ENCODE assay signal across 7 cellular contexts in the genomic region with DNA sequence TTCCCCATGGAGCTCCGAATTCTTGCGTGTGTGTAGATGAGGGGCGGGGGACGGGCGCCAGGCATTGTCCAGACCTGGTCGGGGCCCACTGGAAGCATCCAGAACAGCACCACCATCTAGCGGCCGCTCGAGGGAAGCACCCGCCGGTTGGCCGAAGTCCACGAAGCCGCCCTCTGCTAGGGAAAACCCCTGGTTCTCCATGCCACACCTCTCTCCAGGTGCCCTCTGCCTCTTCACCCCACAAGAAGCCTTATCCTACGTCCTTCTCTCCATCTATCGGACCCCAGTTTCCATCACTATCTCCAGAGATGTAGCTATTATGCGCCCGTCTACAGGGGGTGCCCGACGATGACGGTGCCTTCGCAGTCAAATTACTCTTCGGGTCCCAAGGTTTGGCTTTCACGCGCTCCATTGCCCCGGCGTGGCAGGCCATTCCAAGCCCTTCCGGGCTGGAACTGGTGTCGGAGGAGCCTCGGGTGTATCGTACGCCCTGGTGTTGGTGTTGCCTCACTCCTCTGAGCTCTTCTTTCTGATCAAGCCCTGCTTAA. TPM values are rescaled to one million over a fixed set of nuclear protein-coding genes. Genes with fewer than 3 reads are reported as not detected.
A peak's percentile ranks its signal among the peaks of the same experiment; 100 is the strongest.
DNase-seq lines count a peak whose midpoint lies in the region; ATAC-seq and TF ChIP-seq lines count a peak whose summit lies in the region.

No MANE protein-coding gene starts in this region.

- POLR2A ChIA-PET in WTC11 (lab: Charles Lee), result interaction anchor here (0.5 to 1.9 kb wide), 16 partner anchors 12 to 281 kb away, joined by 3 to 8 read pairs (median 4); partner anchors contain the start of genes ACAP1, MPDU1, SOX15 and TNFSF12

- DNase-seq in NCI-H2171 (lab: John Stamatoyannopoulos, UW), result peak; percentile 76
- peak; percentile 93 for DNase-seq in WTC11 (ENCODE audit: low spot score)
- peak; percentile 87 for DNase-seq in mammary epithelial cell
- peak; percentile 76 to 81 (median 79) for DNase-seq in immature natural killer cell
- DNase-seq in spleen, result peak; percentile 96

- peak overlapping the region; percentile 76 for H3K27ac ChIP-seq in mammary epithelial cell (ENCODE audit: insufficient read depth, low read depth, low read length)
- H3K27ac ChIP-seq in spleen, result peak overlapping the region; percentile 86 to 98 (median 94)

- peak overlapping the region; percentile 97 for H3K27ac Mint-ChIP-seq in WTC11
- peak overlapping the region; percentile 94 to 98 (median 96) for H3K27ac Mint-ChIP-seq in immature natural killer cell

- in situ Hi-C loops in mammary epithelial cell (cut with MboI; ENCODE audit: low sequenced_read_pairs in 2 of 2), result no loop called here

- H3K4me2 ChIP-seq in mammary epithelial cell (ENCODE audit: insufficient read depth, low read depth, low read length), result peak overlapping the region; percentile 93

- peak overlapping the region; percentile 87 for H3K9ac ChIP-seq in mammary epithelial cell (ENCODE audit: insufficient read depth, low read length)

- CTCF ChIA-PET in WTC11 (lab: Charles Lee), result interaction anchor here (0.6 to 3.6 kb wide), 82 partner anchors 9 to 515 kb away, joined by 3 to 81 read pairs (median 6); partner anchors contain the start of genes ACADVL, ACAP1, CD68 and CHRNB1
- CTCF ChIA-PET in mammary epithelial cell (lab: Charles Lee; ENCODE audit: low non-redundant PET), result interaction anchor here (0.6 to 1.2 kb wide), 7 partner anchors 25 to 650 kb away, joined by 3 to 9 read pairs (median 8); no protein-coding TSS in a partner anchor

- peak overlapping the region; percentile 82 for H2AFZ ChIP-seq in mammary epithelial cell (ENCODE audit: low read depth, low read length)

- H3K4me1 Mint-ChIP-seq in WTC11 (peaks cover 53% of the 10 kb centered on the region), immature natural killer cell (peaks cover 29 to 30% of the 10 kb centered on the region in 2 donors)

- peak; percentile 46; the same call in 1 of the 2 replicates for TF ChIP-seq CTCF in WTC11 (IDR thresholded peaks at IDR 0.05)
- TF ChIP-seq CTCF in mammary epithelial cell (conservative IDR thresholded peaks at IDR 0.05 in 1 of 2, IDR thresholded peaks at IDR 0.05 in 1 of 2; ENCODE audit: extremely low read depth in 1 of 2, insufficient read depth in 1 of 2, low read depth in 1 of 2, low read length in 2 of 2), result peak; percentile 64 to 82
- TF ChIP-seq CTCF in spleen (IDR thresholded peaks at IDR 0.05 in 8 of 11, conservative IDR thresholded peaks at IDR 0.05 in 3 of 11), result peak; percentile 75 to 96 (median 86)

- peak; percentile 63 for ATAC-seq in GM18498 (IDR thresholded peaks at IDR 0.05; ENCODE audit: unreplicated experiment)
- peak; percentile 38 for ATAC-seq in HG02981 (IDR thresholded peaks at IDR 0.05; ENCODE audit: unreplicated experiment)
- peak; percentile 65 for ATAC-seq in WTC11

- H3K4me1 ChIP-seq in mammary epithelial cell (ENCODE audit: insufficient read depth, low read length), result peaks cover 40% of the 10 kb centered on the region
- peaks cover 43 to 89% (median 72%) of the 10 kb centered on the region in 6 donors for H3K4me1 ChIP-seq in spleen

- H3K4me3 ChIP-seq in mammary epithelial cell (replicated peaks in 1 of 3; ENCODE audit: insufficient read depth in 1 of 3, low read depth in 2 of 3, low read length in 3 of 3) (peak overlapping the region; percentile 60 to 82 (median 73)), spleen (peak overlapping the region; percentile 75 to 98 (median 95))

- H3K36me3 ChIP-seq in mammary epithelial cell (ENCODE audit: insufficient read depth, low read length) (peaks cover 18% of the 10 kb centered on the region), spleen (peaks cover 5 to 51% (median 29%) of the 10 kb centered on the region in 6 donors)

- dilution Hi-C loops in mammary epithelial cell (cut with HindIII; ENCODE audit: low sequenced_read_pairs), result no loop called here

- peaks cover 43% of the 10 kb centered on the region for H3K79me2 ChIP-seq in mammary epithelial cell (ENCODE audit: insufficient read depth, low read length)

- H3K27me3 Mint-ChIP-seq in WTC11 (ENCODE audit: low read depth), result no peaks in the 10 kb centered on the region
- H3K27me3 Mint-ChIP-seq in immature natural killer cell (ENCODE audit: low read depth in 3 of 3), result peaks cover 13 to 17% (median 15%) of the 10 kb centered on the region in 3 donors

- TF ChIP-seq POLR2A in spleen (IDR thresholded peaks at IDR 0.05), result no peak

- H3K36me3 Mint-ChIP-seq in WTC11 (peaks cover 22% of the 10 kb centered on the region), immature natural killer cell (peaks cover 0 to 4% (median 0%) of the 10 kb centered on the region in 3 donors)

- H4K20me1 ChIP-seq in mammary epithelial cell (ENCODE audit: insufficient read depth, low read length), result no peaks in the 10 kb centered on the region

- no peaks in the 10 kb centered on the region for H3K27me3 ChIP-seq in mammary epithelial cell (ENCODE audit: insufficient read depth, low read length)
- no peaks in the 10 kb centered on the region for H3K27me3 ChIP-seq in spleen (replicated peaks in 1 of 7)

- H3K4me3 Mint-ChIP-seq in WTC11 (peak overlapping the region; percentile 94), immature natural killer cell (peak overlapping the region; percentile 88 to 96 (median 91))

- WGBS in mammary epithelial cell (ENCODE audit: low coverage, missing lambda C conversion rate), result 3% methylated on average over 29 of the region's 32 CpGs
- 0 to 1% (median 1%) methylated on average over 32 of the region's 32 CpGs for WGBS in spleen, 5 donors

- H3K9me3 ChIP-seq in mammary epithelial cell (replicated peaks; ENCODE audit: insufficient read depth, low read length), result no peaks in the 10 kb centered on the region
- no peaks in the 10 kb centered on the region for H3K9me3 ChIP-seq in spleen

- BruUV-seq in mammary epithelial cell (replicated peaks; lab: Mats Ljungman, UMichigan), result TSS peak; percentile 64

- no peaks in the 10 kb centered on the region for H3K9me3 Mint-ChIP-seq in WTC11
- H3K9me3 Mint-ChIP-seq in immature natural killer cell, result no peaks in the 10 kb centered on the region

- intact Hi-C loops in mammary epithelial cell (cut with micrococcal nuclease) (loop anchor here (1.0 to 2.0 kb wide), 10 partner anchors 12 to 281 kb away; partner anchors contain the start of genes POLR2A, TMEM256, TNK1 and WRAP53), spleen (cut with DNase I; ENCODE audit: low total_unique reads) (loop anchor here (5.0 kb wide), 2 partner anchors 44 to 124 kb away; partner anchors contain the start of genes FGF11 and TMEM102)

TF ChIP-seq in WTC11, 78 proteins besides CTCF, POLR2A, EP300 and RAD21 (continues in another document):
- 0 out of 2 replicates have a peak, but pooled peaks have one; percentile 58 for TF ChIP-seq FOXP4 (CRISPR knock-in tag; IDR thresholded peaks at IDR 0.05)

RNA-seq across cellular contexts. Expression of gene SENP3, which starts 0.6 kb away (rescaled TPM):
- 72.2 to 85.4 TPM (median 75.2 TPM) in 3 replicates for total RNA-seq in WTC11 (2021)
- total RNA-seq in mammary epithelial cell, result 10 to 100 TPM; 55.0 to 66.7 TPM
- polyA plus RNA-seq in mammary epithelial cell, result 97.3 TPM
- 156 TPM for polyA minus RNA-seq in mammary epithelial cell
- polyA plus RNA-seq in immature natural killer cell, result 10 to 100 TPM; 17.5 to 19.4 (median 19.0) TPM
- total RNA-seq in spleen, result 10 to 100 TPM; 36.3 to 71.7 (median 42.9) TPM
- 10 to 100 TPM; 43.1 to 52.7 (median 45.6) TPM for polyA plus RNA-seq in spleen

RNA-seq across cellular contexts. Expression of gene TNFSF13, which starts 2.6 kb away (rescaled TPM):
- total RNA-seq in WTC11 (2021) (2.2 to 3.2 TPM (median 2.9 TPM) in 3 replicates), mammary epithelial cell (1 to 10 TPM; 3.0 to 5.3 TPM), spleen (10 to 100 TPM; 14.5 to 54.0 (median 31.6) TPM)
- polyA plus RNA-seq in mammary epithelial cell (4.0 TPM), immature natural killer cell (1 to 10 TPM; 1.4 to 6.1 (median 5.3) TPM), spleen (10 to 100 TPM; 19.9 to 23.4 (median 20.5) TPM)
- 5.2 TPM for polyA minus RNA-seq in mammary epithelial cell

RNA-seq across cellular contexts. Expression of gene TNFSF12, which starts 12.2 kb away (rescaled TPM):
- 8.1 to 10.5 TPM (median 10.2 TPM) in 3 replicates for total RNA-seq in WTC11 (2021)
- 1 to 10 TPM; 4.7 TPM for total RNA-seq in mammary epithelial cell
- polyA plus RNA-seq in mammary epithelial cell, result 2.1 TPM
- polyA minus RNA-seq in mammary epithelial cell, result 31.1 TPM
- polyA plus RNA-seq in immature natural killer cell, result 10 to 100 TPM; 32.1 to 69.9 (median 32.7) TPM
- 10 to 100 TPM; 37.4 to 64.6 (median 60.5) TPM for total RNA-seq in spleen
- polyA plus RNA-seq in spleen, result 10 to 100 TPM; 46.5 to 65.0 (median 49.3) TPM

RNA-seq across cellular contexts. Expression of gene CD68, which starts 18.3 kb away (rescaled TPM):
- 0.41 to 0.87 TPM (median 0.72 TPM) in 3 replicates for total RNA-seq in WTC11 (2021)
- total RNA-seq in mammary epithelial cell, result 10 to 100 TPM in 1 of 2 donors, 1 to 10 TPM in 1; 1.8 to 26.1 TPM
- polyA plus RNA-seq in mammary epithelial cell, result 39.4 TPM
- 20.9 TPM for polyA minus RNA-seq in mammary epithelial cell
- polyA plus RNA-seq in immature natural killer cell, result 1 to 10 TPM; 1.9 to 6.5 (median 6.1) TPM
- total RNA-seq in spleen, result 100 to 1,000 TPM; 177 to 387 (median 271) TPM
- 100 to 1,000 TPM in 1 of 3 donors, 10 to 100 TPM in 2; 52.5 to 236 (median 86.1) TPM for polyA plus RNA-seq in spleen

RNA-seq across cellular contexts. Expression of gene MPDU1, which starts 22.6 kb away (rescaled TPM):
- total RNA-seq in WTC11 (2021) (55.3 to 57.7 TPM (median 57.0 TPM) in 3 replicates), mammary epithelial cell (10 to 100 TPM; 44.8 to 51.2 TPM), spleen (100 to 1,000 TPM in 1 of 7 donors, 10 to 100 TPM in 6; 35.5 to 163 (median 51.2) TPM)
- polyA plus RNA-seq in mammary epithelial cell (120 TPM), immature natural killer cell (10 to 100 TPM; 31.6 to 44.0 (median 41.6) TPM), spleen (10 to 100 TPM; 42.7 to 73.0 (median 59.5) TPM)
- 57.9 TPM for polyA minus RNA-seq in mammary epithelial cell

Comparison
In these comparisons a context has a peak if more than half of its experiments do, and no peak if none do; other contexts are left out.
1. Peak in every context shown above with its lines: DNase-seq, ATAC-seq, H3K4me3 ChIP-seq and H3K27ac ChIP-seq.